18 cellular contexts compared by ENCODE assay signal in genomic region chr1:101379037-101379436, GRCh38.
"Had no signal": no experiment of that assay in that cellular context is flagged by ENCODE, and none has a peak within 500 bp of the region (broad histone marks: within the 10 kb centered on the region; RNA-seq: fewer than 3 reads in every experiment).

No MANE protein-coding gene starts in this region.

- DNase-seq: effector CD4-positive, alpha-beta T cell; endodermal cell; heart left ventricle; hippocampal formation; mammary epithelial cell; mucosa of descending colon; natural killer cell; nucleus accumbens; pancreas; right cardiac atrium; small intestine; stimulated activated CD4-positive, alpha-beta T cell treated with anti-CD3 and anti-CD28 coated beads, Interleukin-12 subunit alpha, Interleukin-12 subunit beta, amount 100 ng/mL, for 4 hours; tibial artery had no signal

- H3K4me3 Mint-ChIP-seq: endodermal cell; natural killer cell; neural crest cell; stimulated activated naive CD8-positive, alpha-beta T cell treated with anti-CD3 and anti-CD28 coated beads, Interleukin-15, Interleukin-2, amounts not matched to agents 100 ng/mL and 50 ng/mL, for 24 hours had no signal

- H3K4me1 Mint-ChIP-seq: neural crest cell had no signal

- H3K4me1 ChIP-seq: pancreas, tibial artery had no signal

- H3K36me3 ChIP-seq: heart left ventricle, pancreas, tibial artery had no signal

- H3K27me3 ChIP-seq: heart left ventricle, pancreas, tibial artery had no signal

- H3K9me3 ChIP-seq: heart left ventricle, mucosa of descending colon, pancreas, tibial artery had no signal

- H3K9me3 Mint-ChIP-seq: endodermal cell, natural killer cell, neural crest cell had no signal

- H3K36me3 Mint-ChIP-seq: natural killer cell had no signal

- H3K27ac ChIP-seq: coronary artery, heart left ventricle, pancreas, tibial artery had no signal

- ATAC-seq: heart left ventricle, mucosa of descending colon, natural killer cell, pancreas, right cardiac atrium had no signal

- H3K27ac Mint-ChIP-seq: endodermal cell; progenitor cell of endocrine pancreas; stimulated activated naive CD8-positive, alpha-beta T cell treated with anti-CD3 and anti-CD28 coated beads, Interleukin-15, Interleukin-2, amounts not matched to agents 100 ng/mL and 50 ng/mL, for 24 hours had no signal

- FAIRE-seq: frontal cortex, pancreas, small intestine had no signal

- H3K4me3 ChIP-seq: coronary artery, heart left ventricle, mucosa of descending colon, pancreas, tibial artery had no signal

- H3K27me3 Mint-ChIP-seq: progenitor cell of endocrine pancreas; stimulated activated naive CD8-positive, alpha-beta T cell treated with anti-CD3 and anti-CD28 coated beads, Interleukin-15, Interleukin-2, amounts not matched to agents 100 ng/mL and 50 ng/mL, for 24 hours had no signal
